ENCODE assay signal across 10 cellular contexts in the genomic region with DNA sequence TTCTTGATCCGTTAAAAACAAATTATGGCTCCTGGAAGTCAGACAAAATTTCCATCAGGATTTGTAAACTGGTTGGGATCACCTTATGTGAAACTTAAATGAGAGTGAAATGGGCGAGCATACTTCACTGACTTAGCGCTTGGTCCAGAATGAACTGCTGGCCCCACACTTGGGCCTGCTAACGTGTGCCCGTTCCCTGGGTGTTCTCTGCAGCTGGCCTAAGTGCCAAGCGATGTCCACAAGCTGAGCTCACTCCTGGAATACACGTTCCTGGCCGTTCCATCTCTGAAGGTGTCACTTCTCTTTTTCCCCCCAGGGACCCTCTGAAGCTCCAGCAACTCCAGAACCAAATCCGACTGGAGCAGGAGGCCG.
DNase-seq lines count a peak whose midpoint lies in the region; ATAC-seq and TF ChIP-seq lines count a peak whose summit lies in the region.
"Had no signal": no experiment of that assay in that cellular context is flagged by ENCODE, and none has a peak within 500 bp of the region (broad histone marks: within the 10 kb centered on the region; RNA-seq: fewer than 3 reads in every experiment).

No MANE protein-coding gene starts in this region.

- peaks cover 85% of the 10 kb centered on the region for H3K79me2 ChIP-seq in osteoblast (ENCODE audit: insufficient read depth, low read length)

- peaks cover 0 to 13% (median 0%) of the 10 kb centered on the region in 11 experiments; a peak in 3 of 22 replicates for H3K36me3 ChIP-seq in BLaER1 treated with 17β-estradiol and CSF1 and Interleukin-3, amounts not matched to agents 10 nM and 100 nM
- H3K36me3 ChIP-seq in osteoblast (ENCODE audit: insufficient read depth, low read length), result peaks cover 63% of the 10 kb centered on the region
- H3K36me3 ChIP-seq: colonic mucosa, prostate gland had no signal

- H3K4me1 ChIP-seq in BLaER1 treated with 17β-estradiol and CSF1 and Interleukin-3, amounts not matched to agents 10 nM and 100 nM, result peaks cover 0 to 49% (median 25%) of the 10 kb centered on the region in 10 experiments; a peak in 13 of 20 replicates
- H3K4me1 ChIP-seq in osteoblast (ENCODE audit: insufficient read depth, low read length), result peaks cover 40% of the 10 kb centered on the region
- H3K4me1 ChIP-seq: colonic mucosa, prostate gland had no signal

- ATAC-seq in HG03571 (IDR thresholded peaks at IDR 0.05; ENCODE audit: unreplicated experiment) (no peak), GM18502 (IDR thresholded peaks at IDR 0.05; ENCODE audit: poor library complexity, unreplicated experiment) (no peak), GM18520 (IDR thresholded peaks at IDR 0.05; ENCODE audit: unreplicated experiment) (no peak)

- H3K27ac ChIP-seq in BLaER1 treated with 17β-estradiol and CSF1 and Interleukin-3, amounts not matched to agents 10 nM and 100 nM, result no peak overlapping the region
- peak overlapping the region; percentile 12 for H3K27ac ChIP-seq in osteoblast (ENCODE audit: low read depth, low read length)
- H3K27ac ChIP-seq: colonic mucosa had no signal

- H3K4me2 ChIP-seq in BLaER1 treated with 17β-estradiol and CSF1 and Interleukin-3, amounts not matched to agents 10 nM and 100 nM, result peak overlapping the region; percentile 56 to 80 (median 69)
- H3K4me2 ChIP-seq in osteoblast (ENCODE audit: insufficient read depth, low read length), result no peak overlapping the region

- no peak overlapping the region for H2AFZ ChIP-seq in osteoblast (ENCODE audit: low read length)

- peaks cover 44 to 60% (median 51%) of the 10 kb centered on the region in 11 experiments for H3K27me3 ChIP-seq in BLaER1 treated with 17β-estradiol and CSF1 and Interleukin-3, amounts not matched to agents 10 nM and 100 nM
- no peaks in the 10 kb centered on the region for H3K27me3 ChIP-seq in osteoblast (ENCODE audit: insufficient read depth, low read length)
- H3K27me3 ChIP-seq: colonic mucosa had no signal

- peak overlapping the region; percentile 40 to 66 (median 54); a peak in 19 of 20 replicates for H3K4me3 ChIP-seq in BLaER1 treated with 17β-estradiol and CSF1 and Interleukin-3, amounts not matched to agents 10 nM and 100 nM
- peak overlapping the region; percentile 30 for H3K4me3 ChIP-seq in fibroblast of mammary gland (ENCODE audit: control insufficient read depth, low read depth, low read length)
- no peak overlapping the region for H3K4me3 ChIP-seq in osteoblast (ENCODE audit: insufficient read depth, low read length)

- H3K9me3 ChIP-seq in BLaER1 treated with 17β-estradiol and CSF1 and Interleukin-3, amounts not matched to agents 10 nM and 100 nM (replicated peaks in 1 of 11), result peaks cover 0 to 19% (median 14%) of the 10 kb centered on the region in 11 experiments; a peak in 20 of 22 replicates
- no peaks in the 10 kb centered on the region for H3K9me3 ChIP-seq in osteoblast (ENCODE audit: low read depth, low read length)
- H3K9me3 ChIP-seq: colonic mucosa, prostate gland had no signal

- H4K20me1 ChIP-seq in BLaER1 treated with 17β-estradiol and CSF1 and Interleukin-3, amounts not matched to agents 10 nM and 100 nM, result peaks cover 0 to 25% (median 0%) of the 10 kb centered on the region in 11 experiments; a peak in 4 of 22 replicates
- H4K20me1 ChIP-seq in osteoblast (ENCODE audit: insufficient read depth, low read length), result peaks cover 16% of the 10 kb centered on the region

- DNase-seq in RKO (ENCODE audit: low spot score) (peak; percentile 55), fibroblast of mammary gland (ENCODE audit: low read depth) (no peak), osteoblast (ENCODE audit: insufficient read length, low spot score, missing footprints) (peak; percentile 43)
- DNase-seq in stimulated activated naive CD4-positive, alpha-beta T cell (lab: John Stamatoyannopoulos, UW), result no peak

- peak overlapping the region in 5 of 11 experiments; percentile 28 to 52 (median 43); a peak in 4 of 22 replicates for H3K9ac ChIP-seq in BLaER1 treated with 17β-estradiol and CSF1 and Interleukin-3, amounts not matched to agents 10 nM and 100 nM

- TF ChIP-seq CTCF in fibroblast of mammary gland (conservative IDR thresholded peaks at IDR 0.05; ENCODE audit: control insufficient read depth, insufficient read depth, low read depth, low read length), result no peak
- no peak for TF ChIP-seq CTCF in osteoblast (IDR thresholded peaks at IDR 0.05; ENCODE audit: extremely low read depth, low read depth, low read length)

Comparison
In these comparisons a context has a peak if more than half of its experiments do, and no peak if none do; other contexts are left out.
1. DNase-seq: peak in RKO (single experiment) and osteoblast (single experiment); none in fibroblast of mammary gland (single experiment) and stimulated activated naive CD4-positive, alpha-beta T cell (0 of 6).